Comparison of ENCODE assay signal across 8 cellular contexts in the genomic region with DNA sequence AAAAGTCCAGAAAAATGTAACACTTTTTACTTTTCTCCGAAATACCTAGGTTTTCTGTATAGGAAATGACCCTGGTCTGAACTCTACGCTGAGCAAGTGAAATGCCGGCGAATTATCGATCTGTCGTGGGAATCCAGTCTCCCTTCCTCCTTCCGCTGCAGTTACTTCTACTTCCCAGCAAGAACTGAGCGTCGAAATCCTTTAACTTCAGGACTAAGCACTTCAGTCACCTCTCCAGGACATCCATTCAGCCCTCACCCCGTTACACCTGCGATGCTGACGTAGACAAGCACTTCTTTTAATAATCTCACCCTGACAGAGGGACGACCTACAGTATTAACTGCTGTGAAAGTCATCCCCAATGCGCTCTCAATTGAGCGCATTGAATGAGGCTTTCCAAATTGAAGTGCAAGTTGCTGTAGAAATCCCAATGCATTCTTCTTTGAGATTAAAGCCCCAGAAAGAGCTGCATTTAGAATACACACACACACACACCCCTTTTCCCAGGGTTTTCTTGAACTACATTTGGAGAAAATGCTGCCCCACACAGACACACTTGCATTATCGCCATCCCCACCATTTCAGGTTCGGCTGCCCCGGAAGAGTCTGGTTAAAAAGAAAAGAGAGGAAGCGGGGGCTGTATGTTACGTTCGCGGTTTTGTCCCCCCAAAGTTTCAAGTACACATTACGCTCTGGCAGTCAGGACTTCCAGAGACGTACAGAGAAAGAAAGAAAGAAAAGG. TPM values are rescaled to one million over a fixed set of nuclear protein-coding genes. Genes with fewer than 3 reads are reported as not detected.
DNase-seq lines count a peak whose midpoint lies in the region; ATAC-seq, FAIRE-seq and TF ChIP-seq lines count a peak whose summit lies in the region.

No MANE protein-coding gene starts in this region.

- H3K9ac ChIP-seq in DND-41 (ENCODE audit: low read depth, low read length), result peak overlapping the region; percentile 94

- H4K20me1 ChIP-seq in DND-41 (ENCODE audit: insufficient read depth, low read length), result peaks cover 43% of the 10 kb centered on the region

- H2AFZ ChIP-seq in DND-41 (ENCODE audit: low read depth, low read length), result peak overlapping the region; percentile 66

- H3K4me3 ChIP-seq in DND-41 (ENCODE audit: low read depth in 1 of 2, low read length in 2 of 2) (peak overlapping the region; percentile 57 to 71), small intestine (ENCODE audit: low read depth in 1 of 2, low read length in 2 of 2) (peak overlapping the region; percentile 82 to 97)

- H3K79me2 ChIP-seq in DND-41 (ENCODE audit: insufficient read depth, low read length), result peaks cover 65% of the 10 kb centered on the region

- WGBS in small intestine, 3 donors, result 0 to 1% (median 0%) methylated on average over 24 of the region's 24 CpGs

- peak; percentile 61 for DNase-seq in DND-41
- DNase-seq in OCI-M1 (lab: John Stamatoyannopoulos, UW), result peak; percentile 83
- DNase-seq in iPS-NIHi7 (ENCODE audit: extremely low spot score), result peak; percentile 18
- DNase-seq in small intestine, result peak; percentile 75
- no peak for DNase-seq in hepatic stellate cell (ENCODE audit: low spot score)

- H3K27me3 ChIP-seq in DND-41 (ENCODE audit: insufficient read depth, low read length, poor library complexity) (no peaks in the 10 kb centered on the region), small intestine (ENCODE audit: control insufficient read depth in 2 of 2, insufficient read depth in 2 of 2, low read length in 2 of 2) (no peaks in the 10 kb centered on the region)

- peak overlapping the region; percentile 84 for H3K4me2 ChIP-seq in DND-41 (ENCODE audit: insufficient read depth, low read length)

- H3K27ac ChIP-seq in DND-41 (ENCODE audit: low read length), result peak overlapping the region; percentile 90
- H3K27ac ChIP-seq in angular gyrus (ENCODE audit: low read depth, low read length), result peak overlapping the region; percentile 95
- H3K27ac ChIP-seq in small intestine (ENCODE audit: low read depth in 1 of 2, low read length in 1 of 2), result peak overlapping the region; percentile 98 to 99

- H3K36me3 ChIP-seq in DND-41 (ENCODE audit: insufficient read depth, low read length) (peaks cover 22% of the 10 kb centered on the region), small intestine (ENCODE audit: control insufficient read depth in 2 of 2, insufficient read depth in 2 of 2, low read length in 2 of 2) (no peaks in the 10 kb centered on the region)

- TF ChIP-seq CTCF in DND-41 (IDR thresholded peaks at IDR 0.05; ENCODE audit: borderline replicate concordance, extremely low read depth, low read length, poor library complexity, severe bottlenecking), result no peak

- no peaks in the 10 kb centered on the region for H3K9me3 ChIP-seq in DND-41 (ENCODE audit: insufficient read depth, low read length, severe bottlenecking)
- no peaks in the 10 kb centered on the region for H3K9me3 ChIP-seq in small intestine (ENCODE audit: control insufficient read depth, low read depth)

- ATAC-seq in DND-41 (ENCODE audit: insufficient read depth, low read depth) (peak; percentile 29), GM19438 (IDR thresholded peaks at IDR 0.05; ENCODE audit: low read depth, unreplicated experiment) (peak; percentile 30), HG03460 (IDR thresholded peaks at IDR 0.05; ENCODE audit: unreplicated experiment) (peak; percentile 34)

- H3K4me1 ChIP-seq in DND-41 (ENCODE audit: insufficient read depth, low read length) (peaks cover 60% of the 10 kb centered on the region), small intestine (ENCODE audit: control insufficient read depth in 2 of 2, insufficient read depth in 1 of 2, low read depth in 1 of 2, low read length in 1 of 2) (peaks cover 0 to 9% of the 10 kb centered on the region in 2 donors)

- FAIRE-seq in small intestine (lab: Jason Lieb, UNC), result no peak

RNA-seq across cellular contexts. Expression of a gene that starts 1.2 kb away (rescaled TPM):
- polyA plus RNA-seq in small intestine, result 10 to 100 TPM; 38.0 to 55.0 (median 39.4) TPM
